Comparison of ENCODE assay signal across 22 cellular contexts in genomic region chr9:20191239-20191840, GRCh38.
DNase-seq lines count a peak whose midpoint lies in the region; ATAC-seq, FAIRE-seq and TF ChIP-seq lines count a peak whose summit lies in the region.
"Had no signal": no experiment of that assay in that cellular context is flagged by ENCODE, and none has a peak within 500 bp of the region (broad histone marks: within the 10 kb centered on the region; RNA-seq: fewer than 3 reads in every experiment).

No MANE protein-coding gene starts in this region.

- peak; percentile 31 for DNase-seq in ELR (ENCODE audit: low read depth)
- peak; percentile 13 for DNase-seq in HPDE6-E6E7 (ENCODE audit: extremely low spot score)
- DNase-seq in astrocyte (ENCODE audit: low read depth), result no peak
- no peak for DNase-seq in left colon
- no peak for DNase-seq in esophagus squamous epithelium (lab: John Stamatoyannopoulos, UW)
- DNase-seq in dedifferentiated amniotic fluid mesenchymal stem cell (ENCODE audit: extremely low spot score), result no peak
- DNase-seq: activated CD4-positive, alpha-beta T cell treated with anti-CD3 and anti-CD28 coated beads for 36 hours; activated naive CD4-positive, alpha-beta T cell treated with anti-CD3 and anti-CD28 coated beads, Interleukin-2, amount 50 U/mL, for 16 hours; caudate nucleus; CD8-positive, alpha-beta T cell; DND-41; kidney glomerular epithelial cell; mesenchymal stem cell; OCI-M1; SHP77 treated with DMSO at 0.1 percent for 48 hours; stimulated activated CD4-positive, alpha-beta T cell treated with anti-CD3 and anti-CD28 coated beads, Interleukin-2, amount 100 ng/mL, for 48 hours; stimulated activated naive B cell treated with anti-CD40 and anti-IgM and Interleukin-4, amounts not matched to agents 10 μg/mL and 1 μg/mL and 100 μg/mL, for 72 hours had no signal

- H3K4me2 ChIP-seq in astrocyte (ENCODE audit: low read length), result no peak overlapping the region

- ATAC-seq in left colon, result peak; percentile 71
- ATAC-seq in activated T-helper 17 cell treated with anti-CD3 and anti-CD28 coated beads, Interleukin-2, amount 50 U/mL, for 72 hours (replicated peaks), result no peak
- ATAC-seq: activated CD4-positive, alpha-beta T cell treated with anti-CD3 and anti-CD28 coated beads for 36 hours; CD8-positive, alpha-beta T cell; esophagus mucosa; K562; stimulated activated naive B cell treated with anti-CD40 and anti-IgM and Interleukin-4, amounts not matched to agents 10 μg/mL and 1 μg/mL and 100 μg/mL, for 72 hours had no signal

- intact Hi-C loops in left colon (cut with DNase I, micrococcal nuclease), result no loop called here
- intact Hi-C loops in esophagus squamous epithelium (cut with DNase I), result no loop called here

- no peak overlapping the region for H3K27ac ChIP-seq in astrocyte (ENCODE audit: low read depth, low read length)
- H3K27ac ChIP-seq in esophagus squamous epithelium, result no peak overlapping the region

- H3K4me3 Mint-ChIP-seq in astrocyte (ENCODE audit: unreplicated experiment), result no peak overlapping the region
- H3K4me3 Mint-ChIP-seq in activated T-helper 17 cell treated with anti-CD3 and anti-CD28 coated beads, Interleukin-2, amount 50 U/mL, for 72 hours, result no peak overlapping the region
- H3K4me3 Mint-ChIP-seq: activated CD4-positive, alpha-beta T cell treated with anti-CD3 and anti-CD28 coated beads for 36 hours; CD8-positive, alpha-beta T cell; stimulated activated naive B cell treated with anti-CD40 and anti-IgM and Interleukin-4, amounts not matched to agents 10 μg/mL and 1 μg/mL and 100 μg/mL, for 72 hours; T-helper 1 cell treated with Interleukin-12 subunit alpha and Interleukin-12 subunit beta and Interleukin-4 antibody, amounts not matched to agents 30 μg/mL and 1 μg/mL, for 36 hours had no signal

- no peak overlapping the region for H3K27ac Mint-ChIP-seq in astrocyte (ENCODE audit: unreplicated experiment)
- H3K27ac Mint-ChIP-seq in activated T-helper 17 cell treated with anti-CD3 and anti-CD28 coated beads, Interleukin-2, amount 50 U/mL, for 72 hours, result no peak overlapping the region
- H3K27ac Mint-ChIP-seq: activated CD4-positive, alpha-beta T cell treated with anti-CD3 and anti-CD28 coated beads for 36 hours; CD8-positive, alpha-beta T cell; stimulated activated naive B cell treated with anti-CD40 and anti-IgM and Interleukin-4, amounts not matched to agents 10 μg/mL and 1 μg/mL and 100 μg/mL, for 72 hours; T-helper 1 cell treated with Interleukin-12 subunit alpha and Interleukin-12 subunit beta and Interleukin-4 antibody, amounts not matched to agents 30 μg/mL and 1 μg/mL, for 36 hours had no signal

- H3K79me2 ChIP-seq in astrocyte (ENCODE audit: insufficient read depth, low read length), result no peaks in the 10 kb centered on the region

- H3K9me3 Mint-ChIP-seq in astrocyte (ENCODE audit: unreplicated experiment), result peaks cover 1% of the 10 kb centered on the region
- H3K9me3 Mint-ChIP-seq in activated T-helper 17 cell treated with anti-CD3 and anti-CD28 coated beads, Interleukin-2, amount 50 U/mL, for 72 hours, result peaks cover 9% of the 10 kb centered on the region

- no peak for FAIRE-seq in astrocyte (lab: Jason Lieb, UNC)
- FAIRE-seq: K562, urothelium cell line had no signal

- H3K9me3 ChIP-seq in astrocyte (ENCODE audit: insufficient read depth, low read depth, low read length) (no peaks in the 10 kb centered on the region), esophagus squamous epithelium (no peaks in the 10 kb centered on the region)

- H3K4me1 ChIP-seq in astrocyte (ENCODE audit: insufficient read depth, low read length), result no peaks in the 10 kb centered on the region
- H3K4me1 ChIP-seq in esophagus squamous epithelium, result no peaks in the 10 kb centered on the region

- no peak overlapping the region for H3K9ac ChIP-seq in astrocyte (ENCODE audit: low read length)

- no peaks in the 10 kb centered on the region for H3K27me3 Mint-ChIP-seq in astrocyte (ENCODE audit: low read depth, unreplicated experiment)
- H3K27me3 Mint-ChIP-seq in activated T-helper 17 cell treated with anti-CD3 and anti-CD28 coated beads, Interleukin-2, amount 50 U/mL, for 72 hours, result peaks cover 4% of the 10 kb centered on the region
- H3K27me3 Mint-ChIP-seq: activated CD4-positive, alpha-beta T cell treated with anti-CD3 and anti-CD28 coated beads for 36 hours; stimulated activated naive B cell treated with anti-CD40 and anti-IgM and Interleukin-4, amounts not matched to agents 10 μg/mL and 1 μg/mL and 100 μg/mL, for 72 hours had no signal

- no peaks in the 10 kb centered on the region for H3K27me3 ChIP-seq in astrocyte (ENCODE audit: insufficient read depth, low read length)
- no peaks in the 10 kb centered on the region for H3K27me3 ChIP-seq in esophagus squamous epithelium

- TF ChIP-seq POLR2A in esophagus squamous epithelium (IDR thresholded peaks at IDR 0.05), result no peak

- H3K36me3 ChIP-seq in astrocyte (ENCODE audit: insufficient read depth, low read length) (no peaks in the 10 kb centered on the region), esophagus squamous epithelium (no peaks in the 10 kb centered on the region)

- peak; percentile 2 for TF ChIP-seq CTCF in astrocyte (IDR thresholded peaks at IDR 0.05; ENCODE audit: insufficient read depth, low read depth, low read length)
- TF ChIP-seq CTCF in esophagus squamous epithelium (IDR thresholded peaks at IDR 0.05), result peak in 1 of 6 experiments; percentile 27

- no peak overlapping the region for H2AFZ ChIP-seq in astrocyte (ENCODE audit: low read depth, low read length)

- H3K4me3 ChIP-seq in astrocyte (ENCODE audit: insufficient read depth, low read depth, low read length) (no peak overlapping the region), esophagus squamous epithelium (no peak overlapping the region)
- H3K4me3 ChIP-seq: K562 had no signal

- peaks cover 3% of the 10 kb centered on the region for H3K4me1 Mint-ChIP-seq in astrocyte (ENCODE audit: low read depth, unreplicated experiment)
- peaks cover 4% of the 10 kb centered on the region for H3K4me1 Mint-ChIP-seq in activated T-helper 17 cell treated with anti-CD3 and anti-CD28 coated beads, Interleukin-2, amount 50 U/mL, for 72 hours
- H3K4me1 Mint-ChIP-seq: activated CD4-positive, alpha-beta T cell treated with anti-CD3 and anti-CD28 coated beads for 36 hours had no signal

- no peaks in the 10 kb centered on the region for H3K36me3 Mint-ChIP-seq in astrocyte (ENCODE audit: low read depth, unreplicated experiment)
- H3K36me3 Mint-ChIP-seq in activated T-helper 17 cell treated with anti-CD3 and anti-CD28 coated beads, Interleukin-2, amount 50 U/mL, for 72 hours (ENCODE audit: low read depth), result no peaks in the 10 kb centered on the region
- H3K36me3 Mint-ChIP-seq: CD8-positive, alpha-beta T cell; stimulated activated naive B cell treated with anti-CD40 and anti-IgM and Interleukin-4, amounts not matched to agents 10 μg/mL and 1 μg/mL and 100 μg/mL, for 72 hours had no signal

- 79 to 94% methylated on average over 4 of the region's 4 CpGs for WGBS in esophagus squamous epithelium, 2 donors

- H4K20me1 ChIP-seq in astrocyte (ENCODE audit: insufficient read depth, low read length), result no peaks in the 10 kb centered on the region

Comparison
In these comparisons a context has a peak if more than half of its experiments do, and no peak if none do; other contexts are left out.
1. DNase-seq: peak in ELR (single experiment) and HPDE6-E6E7 (single experiment); none in astrocyte (single experiment), left colon (0 of 2), esophagus squamous epithelium (single experiment) and dedifferentiated amniotic fluid mesenchymal stem cell (single experiment).